27 cellular contexts compared by ENCODE assay signal in genomic region chr10:132179551-132180392, GRCh38.
"Had no signal": no experiment of that assay in that cellular context is flagged by ENCODE, and none has a peak within 500 bp of the region (broad histone marks: within the 10 kb centered on the region; RNA-seq: fewer than 3 reads in every experiment).

No MANE protein-coding gene starts in this region.

- H3K27ac ChIP-seq: KMS-11, PC-9, SK-N-MC had no signal

- H3K4me3 Mint-ChIP-seq: activated B cell treated with CpG ODN at 0.5 μM for 24 hours; activated CD4-positive, alpha-beta memory T cell treated with anti-CD3 and anti-CD28 coated beads, Interleukin-2, amount 10 ng/mL, durations not matched to agents 7 days and 5 days; activated CD4-positive, alpha-beta T cell treated with anti-CD3 and anti-CD28 coated beads, Interleukin-2, amount 10 ng/mL, durations not matched to agents 24 days and 14 days; activated naive CD4-positive, alpha-beta T cell treated with anti-CD3 and anti-CD28 coated beads for 36 hours; activated naive CD8-positive, alpha-beta T cell; activated T-helper 17 cell treated with anti-CD3 and anti-CD28 coated beads, Interleukin-2, amount 50 U/mL, for 72 hours; central memory CD8-positive, alpha-beta T cell; T-cell had no signal

- ATAC-seq: activated T-helper 17 cell treated with anti-CD3 and anti-CD28 coated beads, Interleukin-2, amount 50 U/mL, for 72 hours; T-cell had no signal

- H3K27ac Mint-ChIP-seq: activated B cell treated with CpG ODN at 0.5 μM for 24 hours; activated CD4-positive, alpha-beta memory T cell treated with anti-CD3 and anti-CD28 coated beads, Interleukin-2, amount 10 ng/mL, durations not matched to agents 7 days and 5 days; activated CD4-positive, alpha-beta T cell treated with anti-CD3 and anti-CD28 coated beads, Interleukin-2, amount 10 ng/mL, durations not matched to agents 24 days and 14 days; activated naive CD4-positive, alpha-beta T cell treated with anti-CD3 and anti-CD28 coated beads for 36 hours; activated naive CD8-positive, alpha-beta T cell; activated T-helper 17 cell treated with anti-CD3 and anti-CD28 coated beads, Interleukin-2, amount 50 U/mL, for 72 hours; brain; T-cell had no signal

- H3K4me3 ChIP-seq: PC-9, SK-N-MC had no signal

- DNase-seq: activated B cell treated with CpG ODN at 0.5 μM for 24 hours; activated CD4-positive, alpha-beta memory T cell treated with anti-CD3 and anti-CD28 coated beads, Interleukin-2, amount 10 ng/mL, durations not matched to agents 7 days and 5 days; activated CD4-positive, alpha-beta T cell treated with anti-CD3 and anti-CD28 coated beads for 1 hour; activated CD4-positive, alpha-beta T cell treated with anti-CD3 and anti-CD28 coated beads, Interleukin-2, amount 10 ng/mL, durations not matched to agents 24 days and 14 days; activated gamma-delta T cell; activated naive CD4-positive, alpha-beta T cell treated with anti-CD3 and anti-CD28 coated beads for 36 hours; activated T-cell treated with anti-CD3 and anti-CD28 coated beads for 4 hours; activated T-cell treated with anti-CD3 and anti-CD28 coated beads, Interleukin-2, amount 50 U/mL, for 48 hours; amygdala; NCI-H1092 treated with DMSO at 0.1 percent for 48 hours; NCI-H1417 treated with DMSO at 0.1 percent for 48 hours; NCI-H1694; NCI-H2029; NCI-H510A treated with DMSO at 0.1 percent for 48 hours; NCI-H69; PC-9; T-cell; T-helper 2 cell; T1000 had no signal

- FAIRE-seq: astrocyte, TTC549 had no signal

- H3K4me2 ChIP-seq: KMS-11, PC-9 had no signal

- H3K4me1 Mint-ChIP-seq: activated T-helper 17 cell treated with anti-CD3 and anti-CD28 coated beads, Interleukin-2, amount 50 U/mL, for 72 hours had no signal

- H3K36me3 Mint-ChIP-seq: activated naive CD8-positive, alpha-beta T cell; brain; T-cell had no signal

- H2AFZ ChIP-seq: PC-9 had no signal

- H3K9ac ChIP-seq: KMS-11 had no signal

- H3K9me3 Mint-ChIP-seq: activated B cell treated with CpG ODN at 0.5 μM for 24 hours; activated naive CD4-positive, alpha-beta T cell treated with anti-CD3 and anti-CD28 coated beads for 36 hours; activated T-helper 17 cell treated with anti-CD3 and anti-CD28 coated beads, Interleukin-2, amount 50 U/mL, for 72 hours; central memory CD8-positive, alpha-beta T cell; T-cell had no signal
